In genomic region chr5:134547579-134547978, GRCh38 we compare ENCODE assay signal across 11 cellular contexts. TPM values are rescaled to one million over a fixed set of nuclear protein-coding genes. Genes with fewer than 3 reads are reported as not detected.
A peak's percentile ranks its signal among the peaks of the same experiment; 100 is the strongest.
DNase-seq lines count a peak whose midpoint lies in the region; ATAC-seq and TF ChIP-seq lines count a peak whose summit lies in the region.
"Had no signal": no experiment of that assay in that cellular context is flagged by ENCODE, and none has a peak within 500 bp of the region (broad histone marks: within the 10 kb centered on the region; RNA-seq: fewer than 3 reads in every experiment).

No MANE protein-coding gene starts in this region.

- no peaks in the 10 kb centered on the region for H3K27me3 ChIP-seq in BLaER1 treated with 17β-estradiol and CSF1 and Interleukin-3, amounts not matched to agents 10 nM and 100 nM
- H3K27me3 ChIP-seq: ovary had no signal

- H4K20me1 ChIP-seq in BLaER1 treated with 17β-estradiol and CSF1 and Interleukin-3, amounts not matched to agents 10 nM and 100 nM: peaks cover 0 to 92% (median 0%) of the 10 kb centered on the region in 11 experiments; a peak in 4 of 22 replicates

- H3K27me3 Mint-ChIP-seq in naive thymus-derived CD8-positive, alpha-beta T cell: no peaks in the 10 kb centered on the region
- H3K27me3 Mint-ChIP-seq in immature natural killer cell (ENCODE audit: low read depth in 3 of 3): peaks cover 0 to 3% (median 0%) of the 10 kb centered on the region in 3 donors

- POLR2A ChIA-PET in naive thymus-derived CD8-positive, alpha-beta T cell (lab: Charles Lee): interaction anchor here (7.4 kb wide), 1 partner anchor 21 kb away, joined by 70 read pairs; the partner anchor contains the start of gene JADE2

- H3K9ac ChIP-seq in BLaER1 treated with 17β-estradiol and CSF1 and Interleukin-3, amounts not matched to agents 10 nM and 100 nM: peak overlapping the region in 3 of 11 experiments; percentile 84 to 91 (median 90); a peak in 4 of 22 replicates

- H3K36me3 Mint-ChIP-seq in naive thymus-derived CD8-positive, alpha-beta T cell: peaks cover 0 to 70% (median 0%) of the 10 kb centered on the region in 3 donors
- peaks cover 4 to 6% (median 4%) of the 10 kb centered on the region in 3 donors for H3K36me3 Mint-ChIP-seq in immature natural killer cell

- H3K9me3 Mint-ChIP-seq in naive thymus-derived CD8-positive, alpha-beta T cell: no peaks in the 10 kb centered on the region
- H3K9me3 Mint-ChIP-seq in immature natural killer cell: no peaks in the 10 kb centered on the region
- H3K9me3 Mint-ChIP-seq: activated T-cell treated with anti-CD3 and anti-CD28 coated beads, Interleukin-2, amount 50 U/mL, for 4 hours had no signal

- no peak overlapping the region for H3K4me3 ChIP-seq in BLaER1 treated with 17β-estradiol and CSF1 and Interleukin-3, amounts not matched to agents 10 nM and 100 nM
- H3K4me3 ChIP-seq in choroid plexus epithelial cell (ENCODE audit: low read depth, low read length): no peak overlapping the region
- H3K4me3 ChIP-seq: ovary had no signal

- intact Hi-C loops in left colon (cut with DNase I, micrococcal nuclease): no loop called here

- TF ChIP-seq CTCF in choroid plexus epithelial cell (conservative IDR thresholded peaks at IDR 0.05; ENCODE audit: low read depth, low read length): no peak

- peak overlapping the region in 7 of 10 donors; percentile 7 to 82 (median 61) for H3K27ac Mint-ChIP-seq in naive thymus-derived CD8-positive, alpha-beta T cell
- peak overlapping the region in 2 of 6 donors; percentile 40 for H3K27ac Mint-ChIP-seq in immature natural killer cell

- DNase-seq in M059J (ENCODE audit: low read depth) (peak; percentile 85), choroid plexus epithelial cell (ENCODE audit: low read depth) (peak; percentile 69), left colon (no peak), immature natural killer cell (no peak)
- DNase-seq in naive thymus-derived CD8-positive, alpha-beta T cell: no peak
- DNase-seq in stimulated activated naive CD4-positive, alpha-beta T cell (lab: John Stamatoyannopoulos, UW): no peak
- DNase-seq: activated T-cell treated with anti-CD3 and anti-CD28 coated beads, Interleukin-2, amount 50 U/mL, for 4 hours had no signal

- H3K4me2 ChIP-seq in BLaER1 treated with 17β-estradiol and CSF1 and Interleukin-3, amounts not matched to agents 10 nM and 100 nM: peak overlapping the region; percentile 75 to 98 (median 91)

- peaks cover 97 to 100% (median 100%) of the 10 kb centered on the region in 10 experiments for H3K4me1 ChIP-seq in BLaER1 treated with 17β-estradiol and CSF1 and Interleukin-3, amounts not matched to agents 10 nM and 100 nM

- no peaks in the 10 kb centered on the region for H3K9me3 ChIP-seq in BLaER1 treated with 17β-estradiol and CSF1 and Interleukin-3, amounts not matched to agents 10 nM and 100 nM (replicated peaks in 1 of 11)
- H3K9me3 ChIP-seq: ovary had no signal

- no peak for ATAC-seq in naive thymus-derived CD8-positive, alpha-beta T cell
- no peak for ATAC-seq in left colon
- ATAC-seq in GM19397 (IDR thresholded peaks at IDR 0.05; ENCODE audit: unreplicated experiment): no peak
- ATAC-seq: activated T-cell treated with anti-CD3 and anti-CD28 coated beads, Interleukin-2, amount 50 U/mL, for 4 hours; HCT116 had no signal

- H3K4me3 Mint-ChIP-seq in naive thymus-derived CD8-positive, alpha-beta T cell: peak overlapping the region in 1 of 10 donors; percentile 55
- no peak overlapping the region for H3K4me3 Mint-ChIP-seq in immature natural killer cell
- H3K4me3 Mint-ChIP-seq: activated T-cell treated with anti-CD3 and anti-CD28 coated beads, Interleukin-2, amount 50 U/mL, for 4 hours had no signal

- peaks cover 7 to 45% (median 29%) of the 10 kb centered on the region in 11 experiments; a peak in 20 of 22 replicates for H3K36me3 ChIP-seq in BLaER1 treated with 17β-estradiol and CSF1 and Interleukin-3, amounts not matched to agents 10 nM and 100 nM
- H3K36me3 ChIP-seq: ovary had no signal

- H3K27ac ChIP-seq in BLaER1 treated with 17β-estradiol and CSF1 and Interleukin-3, amounts not matched to agents 10 nM and 100 nM: peak overlapping the region in 5 of 11 experiments; percentile 83 to 99 (median 96); a peak in 11 of 22 replicates
- H3K27ac ChIP-seq: ovary had no signal

- peaks cover 28 to 82% (median 67%) of the 10 kb centered on the region in 4 donors for H3K4me1 Mint-ChIP-seq in naive thymus-derived CD8-positive, alpha-beta T cell
- peaks cover 56 to 79% of the 10 kb centered on the region in 2 donors for H3K4me1 Mint-ChIP-seq in immature natural killer cell

RNA-seq across cellular contexts. Expression of gene JADE2, which starts 22.1 kb away (rescaled TPM):
- total RNA-seq in M059J (2014; rRNA removed; shearing (Covaris generic)): 19.8 and 34.4 TPM in 2 replicates
- 100 to 1,000 TPM; 262 TPM for total RNA-seq in naive thymus-derived CD8-positive, alpha-beta T cell
- 10 to 100 TPM; 24.3 to 38.9 (median 24.9) TPM for polyA plus RNA-seq in naive thymus-derived CD8-positive, alpha-beta T cell
- 10 to 100 TPM; 27.1 to 38.9 TPM for total RNA-seq in left colon
- 10 to 100 TPM; 10.1 to 48.9 (median 23.0) TPM for polyA plus RNA-seq in immature natural killer cell

Comparison
In these comparisons a context has a peak if more than half of its experiments do, and no peak if none do; other contexts are left out.
1. DNase-seq: peak in M059J (single experiment) and choroid plexus epithelial cell (single experiment); none in naive thymus-derived CD8-positive, alpha-beta T cell (0 of 10), stimulated activated naive CD4-positive, alpha-beta T cell (0 of 6), left colon (0 of 2) and immature natural killer cell (0 of 3).